Comparison of ENCODE assay signal across 8 cellular contexts in genomic region chr19:17950310-17951150, GRCh38. TPM values are rescaled to one million over a fixed set of nuclear protein-coding genes. Genes with fewer than 3 reads are reported as not detected.
A peak's percentile ranks its signal among the peaks of the same experiment; 100 is the strongest.
DNase-seq lines count a peak whose midpoint lies in the region; ATAC-seq and TF ChIP-seq lines count a peak whose summit lies in the region.

No MANE protein-coding gene starts in this region.

- CTCF ChIA-PET in CD4-positive, alpha-beta T cell (lab: Charles Lee), result interaction anchor here (1.8 to 2.2 kb wide), 2 partner anchors 18 to 46 kb away, joined by 5 to 6 read pairs; partner anchors contain the start of gene CCDC124
- CTCF ChIA-PET in IMR-90 (lab: Yijun Ruan, JAX), result no interaction called here

- H2AK9ac ChIP-seq in IMR-90 (replicated peaks; ENCODE audit: low read depth, low read length, poor library complexity), result no peak overlapping the region

- H3K27me3 ChIP-seq in CD4-positive, alpha-beta T cell (ENCODE audit: control insufficient read depth, insufficient read depth, low read length), result peaks cover 66% of the 10 kb centered on the region
- peaks cover 63% of the 10 kb centered on the region for H3K27me3 ChIP-seq in IMR-90 (ENCODE audit: control insufficient read depth, insufficient read depth, low read length)

- H2AK5ac ChIP-seq in IMR-90 (ENCODE audit: low read depth, low read length), result no peak overlapping the region

- peaks cover 5% of the 10 kb centered on the region; the same call in 1 of the 2 replicates for H4K20me1 ChIP-seq in IMR-90 (ENCODE audit: insufficient read depth, low read length)

- H4K91ac ChIP-seq in IMR-90 (ENCODE audit: insufficient read depth, low read depth, low read length), result no peak overlapping the region

- intact Hi-C loops in CD4-positive, alpha-beta T cell (cut with DNase I, micrococcal nuclease), result no loop called here
- intact Hi-C loops in IMR-90 (cut with micrococcal nuclease), result no loop called here

- dilution Hi-C loops in IMR-90 (cut with HindIII; ENCODE audit: low sequenced_read_pairs, unreplicated experiment), result no loop called here

- H3K4me3 Mint-ChIP-seq in CD4-positive, alpha-beta T cell, result peak overlapping the region; percentile 89
- H3K4me3 Mint-ChIP-seq in activated T-cell treated with anti-CD3 and anti-CD28 coated beads, Interleukin-2, amount 50 U/mL, for 72 hours, result peak overlapping the region; percentile 83

- no peak for TF ChIP-seq CTCF in CD4-positive, alpha-beta T cell (IDR thresholded peaks at IDR 0.05)
- no peak for TF ChIP-seq CTCF in IMR-90 (conservative IDR thresholded peaks at IDR 0.05; ENCODE audit: low read depth, low read length)

- H3K4ac ChIP-seq in IMR-90 (ENCODE audit: low read depth, low read length), result no peak overlapping the region

- no peaks in the 10 kb centered on the region for H3K79me1 ChIP-seq in IMR-90 (ENCODE audit: low read depth in 1 of 2, low read length in 2 of 2)

- H2AFZ ChIP-seq in IMR-90 (replicated peaks; ENCODE audit: low read length, poor library complexity), result peak overlapping the region; percentile 40

- no peak overlapping the region for H4K8ac ChIP-seq in IMR-90 (ENCODE audit: low read depth in 2 of 2, low read length in 2 of 2)

- DNase-seq in CD4-positive, alpha-beta T cell, result peak in 3 of 10 experiments; percentile 20 to 39 (median 27)
- DNase-seq in IMR-90 (no peak), left kidney (ENCODE audit: low read depth, low spot score) (peak; percentile 95), SKM-1 treated with dmso at 0.1 percent for 144 hours (lab: John Stamatoyannopoulos, UW; ENCODE audit: unreplicated experiment) (no peak), ACHN (no peak)
- peak; percentile 42 to 52 for DNase-seq in activated T-cell treated with anti-CD3 and anti-CD28 coated beads, Interleukin-2, amount 50 U/mL, for 72 hours

- no peak overlapping the region for H3K23ac ChIP-seq in IMR-90 (ENCODE audit: low read depth, low read length)

- no peaks in the 10 kb centered on the region for H3K9me1 ChIP-seq in IMR-90 (ENCODE audit: insufficient read depth, low read length)

- H2BK20ac ChIP-seq in IMR-90 (ENCODE audit: low read depth, low read length), result no peak overlapping the region

- no peaks in the 10 kb centered on the region for H3K9me3 ChIP-seq in CD4-positive, alpha-beta T cell (ENCODE audit: control insufficient read depth, low read length)
- no peaks in the 10 kb centered on the region; the same call in 1 of the 2 replicates for H3K9me3 ChIP-seq in IMR-90 (ENCODE audit: control insufficient read depth, insufficient read depth, low read length)

- no peak overlapping the region for H3K9ac ChIP-seq in IMR-90 (ENCODE audit: low read depth, low read length)

- H3K14ac ChIP-seq in IMR-90 (replicated peaks; ENCODE audit: low read depth, low read length), result no peak overlapping the region

- TF ChIP-seq RAD21 in IMR-90 (IDR thresholded peaks at IDR 0.05; ENCODE audit: low read length), result no peak

- H3K27me3 Mint-ChIP-seq in CD4-positive, alpha-beta T cell, result peaks cover 63% of the 10 kb centered on the region
- H3K27me3 Mint-ChIP-seq in activated T-cell treated with anti-CD3 and anti-CD28 coated beads, Interleukin-2, amount 50 U/mL, for 72 hours (ENCODE audit: low read depth), result peaks cover 42% of the 10 kb centered on the region

- H2BK15ac ChIP-seq in IMR-90 (ENCODE audit: low read depth, low read length), result no peak overlapping the region

- peaks cover 62% of the 10 kb centered on the region for H3K4me1 Mint-ChIP-seq in CD4-positive, alpha-beta T cell (ENCODE audit: low read depth)
- H3K4me1 Mint-ChIP-seq in activated T-cell treated with anti-CD3 and anti-CD28 coated beads, Interleukin-2, amount 50 U/mL, for 72 hours (ENCODE audit: low read depth), result peaks cover 62% of the 10 kb centered on the region

- H3K4me3 ChIP-seq in IMR-90 (ENCODE audit: insufficient read depth, low read depth, low read length), result no peak overlapping the region

- H3K27ac ChIP-seq in CD4-positive, alpha-beta T cell (ENCODE audit: low read depth, low read length), result no peak overlapping the region
- no peak overlapping the region for H3K27ac ChIP-seq in IMR-90 (ENCODE audit: insufficient read depth, low read length)

- no peak overlapping the region for H3K56ac ChIP-seq in IMR-90 (ENCODE audit: extremely low read depth, insufficient read depth, low read length)

- no TSS peak for BruUV-seq in IMR-90 (replicated peaks; lab: Mats Ljungman, UMichigan)

- H3K27ac Mint-ChIP-seq in CD4-positive, alpha-beta T cell, result peak overlapping the region; percentile 36
- H3K27ac Mint-ChIP-seq in activated T-cell treated with anti-CD3 and anti-CD28 coated beads, Interleukin-2, amount 50 U/mL, for 72 hours, result no peak overlapping the region

- no peak overlapping the region; the same call in 1 of the 2 replicates for H3K4me2 ChIP-seq in IMR-90 (ENCODE audit: low read depth, low read length)

- peaks cover 3% of the 10 kb centered on the region for H3K4me1 ChIP-seq in IMR-90 (ENCODE audit: control insufficient read depth, insufficient read depth, low read length)

- no peak overlapping the region for H3K18ac ChIP-seq in IMR-90 (ENCODE audit: low read depth, low read length)

- no peak for TF ChIP-seq POLR2A in IMR-90 (IDR thresholded peaks at IDR 0.05; ENCODE audit: low read depth, low read length)

- WGBS in IMR-90 (ENCODE audit: extremely low coverage in 2 of 2, insufficient read length in 1 of 2), 2 experiments, result 2% methylated on average over 17 of the region's 48 CpGs; no CpG with 5 or more reads in 1 of the 2 experiments

- H2BK120ac ChIP-seq in IMR-90 (ENCODE audit: low read depth, low read length), result no peak overlapping the region

- POLR2A ChIA-PET in CD4-positive, alpha-beta T cell (lab: Charles Lee), result interaction anchor here (0.6 to 1.2 kb wide), 3 partner anchors 50 to 590 kb away, joined by 3 to 5 read pairs (median 3); partner anchors contain the start of gene RPL18A
- POLR2A ChIA-PET in IMR-90 (lab: Charles Lee; ENCODE audit: unreplicated experiment), result no interaction called here

- no peak for ATAC-seq in CD4-positive, alpha-beta T cell (ENCODE audit: poor library complexity)
- ATAC-seq in IMR-90 (ENCODE audit: low read depth) (no peak), HG03196 (IDR thresholded peaks at IDR 0.05; ENCODE audit: unreplicated experiment) (no peak), GM19351 (IDR thresholded peaks at IDR 0.05; ENCODE audit: unreplicated experiment) (no peak)
- ATAC-seq in activated T-cell treated with anti-CD3 and anti-CD28 coated beads, Interleukin-2, amount 50 U/mL, for 72 hours (replicated peaks in 1 of 2), result peak; percentile 5 to 9

- no peaks in the 10 kb centered on the region for H3K9me3 Mint-ChIP-seq in CD4-positive, alpha-beta T cell
- no peaks in the 10 kb centered on the region for H3K9me3 Mint-ChIP-seq in activated T-cell treated with anti-CD3 and anti-CD28 coated beads, Interleukin-2, amount 50 U/mL, for 72 hours

- no peak overlapping the region for H4K5ac ChIP-seq in IMR-90 (ENCODE audit: low read depth, low read length)

- H3K36me3 ChIP-seq in IMR-90 (ENCODE audit: control insufficient read depth, insufficient read depth, low read length), result no peaks in the 10 kb centered on the region

- in situ Hi-C loops in IMR-90 (cut with MboI; ENCODE audit: low sequenced_read_pairs) (no loop called here), ACHN (cut with HindIII; ENCODE audit: low pct_ligation_motif_present, low pct_unique_long_range_greater_than_20kb, low sequenced_read_pairs) (no loop called here)

- H3K36me3 Mint-ChIP-seq in CD4-positive, alpha-beta T cell (ENCODE audit: low read depth), result peaks cover 5% of the 10 kb centered on the region
- no peaks in the 10 kb centered on the region for H3K36me3 Mint-ChIP-seq in activated T-cell treated with anti-CD3 and anti-CD28 coated beads, Interleukin-2, amount 50 U/mL, for 72 hours (ENCODE audit: insufficient read depth in 2 of 2)

- H2BK5ac ChIP-seq in IMR-90 (ENCODE audit: low read depth, low read length, poor library complexity, severe bottlenecking), result no peak overlapping the region

TF ChIP-seq in IMR-90, 13 proteins besides CTCF, POLR2A, EP300 and RAD21 (continues in another document):
- TF ChIP-seq ELK1 (IDR thresholded peaks at IDR 0.05; ENCODE audit: borderline replicate concordance, low read depth, low read length) (no peak), NFE2L2 (IDR thresholded peaks at IDR 0.05; ENCODE audit: low read depth, low read length) (no peak), BHLHE40 (IDR thresholded peaks at IDR 0.05; ENCODE audit: low read depth, low read length) (no peak), MAFK (IDR thresholded peaks at IDR 0.05; ENCODE audit: low read depth, low read length) (no peak), FOS (IDR thresholded peaks at IDR 0.05; ENCODE audit: low read depth, low read length) (no peak), RFX5 (IDR thresholded peaks at IDR 0.05; ENCODE audit: low read depth, low read length) (no peak), SMC3 (IDR thresholded peaks at IDR 0.05; ENCODE audit: low read depth, low read length) (no peak)

RNA-seq across cellular contexts. Expression of gene KCNN1, which starts 16.4 kb away (rescaled TPM):
- not detected for total RNA-seq in CD4-positive, alpha-beta T cell
- total RNA-seq in IMR-90 (2012; rRNA removed), result under 0.01 TPM in 1 of 2 replicates, not detected in the other
- 0.09 and 0.36 TPM in 2 replicates for polyA plus RNA-seq in IMR-90 (2012; rRNA removed)
- polyA plus RNA-seq in IMR-90 (2012; cell fraction: cytosol; rRNA removed), result 0.02 and 0.40 TPM in 2 replicates
- polyA plus RNA-seq in IMR-90 (2012; cell fraction: nucleus; rRNA removed; ENCODE audit: low replicate concordance), result 0.10 and 0.17 TPM in 2 replicates
- 1 to 10 TPM in 1 of 2 donors, under 1 TPM in 1; 0.69 to 1.2 TPM for total RNA-seq in activated T-cell treated with anti-CD3 and anti-CD28 coated beads, Interleukin-2, amount 50 U/mL, for 72 hours

RNA-seq across cellular contexts. Expression of gene CCDC124, which starts 17.7 kb away (rescaled TPM):
- total RNA-seq in CD4-positive, alpha-beta T cell, result 10 to 100 TPM; 26.9 to 28.1 TPM
- total RNA-seq in IMR-90 (2012; rRNA removed), result 29.4 and 30.1 TPM in 2 replicates
- polyA plus RNA-seq in IMR-90 (2012; rRNA removed), result 112 and 148 TPM in 2 replicates
- polyA plus RNA-seq in IMR-90 (2012; cell fraction: cytosol; rRNA removed), result 180 and 202 TPM in 2 replicates
- polyA plus RNA-seq in IMR-90 (2012; cell fraction: nucleus; rRNA removed; ENCODE audit: low replicate concordance), result 123 and 144 TPM in 2 replicates
- total RNA-seq in activated T-cell treated with anti-CD3 and anti-CD28 coated beads, Interleukin-2, amount 50 U/mL, for 72 hours, result 10 to 100 TPM; 50.1 to 68.1 TPM

RNA-seq across cellular contexts. Expression of gene ARRDC2, which starts 57.4 kb away (rescaled TPM):
- 100 to 1,000 TPM; 325 to 341 TPM for total RNA-seq in CD4-positive, alpha-beta T cell
- 1.4 and 1.9 TPM in 2 replicates for total RNA-seq in IMR-90 (2012; rRNA removed)
- polyA plus RNA-seq in IMR-90 (2012; rRNA removed), result 4.5 and 4.9 TPM in 2 replicates
- 1.7 and 6.3 TPM in 2 replicates for polyA plus RNA-seq in IMR-90 (2012; cell fraction: cytosol; rRNA removed)
- 11.8 and 32.4 TPM in 2 replicates for polyA plus RNA-seq in IMR-90 (2012; cell fraction: nucleus; rRNA removed; ENCODE audit: low replicate concordance)
- 10 to 100 TPM; 41.4 to 47.9 TPM for total RNA-seq in activated T-cell treated with anti-CD3 and anti-CD28 coated beads, Interleukin-2, amount 50 U/mL, for 72 hours

Comparison
In these comparisons a context has a peak if more than half of its experiments do, and no peak if none do; other contexts are left out.
1. ATAC-seq: peak in activated T-cell treated with anti-CD3 and anti-CD28 coated beads, Interleukin-2, amount 50 U/mL, for 72 hours (2 of 2); none in CD4-positive, alpha-beta T cell (single experiment), IMR-90 (single experiment), HG03196 (single experiment) and GM19351 (single experiment).
2. DNase-seq: peak in activated T-cell treated with anti-CD3 and anti-CD28 coated beads, Interleukin-2, amount 50 U/mL, for 72 hours (2 of 2) and left kidney (single experiment); none in IMR-90 (single experiment), SKM-1 treated with dmso at 0.1 percent for 144 hours (single experiment) and ACHN (single experiment).
3. RNA of gene ARRDC2, which starts 57.4 kb away (total RNA-seq): 325 to 341 TPM in CD4-positive, alpha-beta T cell and 41.4 to 47.9 TPM in activated T-cell treated with anti-CD3 and anti-CD28 coated beads, Interleukin-2, amount 50 U/mL, for 72 hours; 1.4 to 1.9 TPM in IMR-90; every median in the first group is over 10 times any median in the second.